In genomic region chr1:27010226-27010994, GRCh38 we compare ENCODE assay signal across 11 cellular contexts. TPM values are rescaled to one million over a fixed set of nuclear protein-coding genes. Genes with fewer than 3 reads are reported as not detected.
DNase-seq lines count a peak whose midpoint lies in the region; ATAC-seq and TF ChIP-seq lines count a peak whose summit lies in the region.
"Had no signal": no experiment of that assay in that cellular context is flagged by ENCODE, and none has a peak within 500 bp of the region (broad histone marks: within the 10 kb centered on the region; RNA-seq: fewer than 3 reads in every experiment).

No MANE protein-coding gene starts in this region.

- H3K27ac Mint-ChIP-seq in brain = peak overlapping the region in 3 of 5 experiments; percentile 34 to 47 (median 34)
- H3K27ac Mint-ChIP-seq: activated naive CD8-positive, alpha-beta T cell had no signal

- no peak overlapping the region for H2AFZ ChIP-seq in HCT116 (ENCODE audit: low read depth, low read length, poor library complexity, severe bottlenecking)

- peak; percentile 6; the same call in 1 of the 2 replicates for ATAC-seq in HCT116
- ATAC-seq in GM19324 (IDR thresholded peaks at IDR 0.05; ENCODE audit: low FRiP score, unreplicated experiment) = no peak
- ATAC-seq in esophagus mucosa = no peak

- peaks cover 0 to 3% (median 0%) of the 10 kb centered on the region in 5 experiments for H3K9me3 Mint-ChIP-seq in brain

- peaks cover 28% of the 10 kb centered on the region for H3K4me1 Mint-ChIP-seq in brain

- peak overlapping the region; percentile 62 for H3K9ac ChIP-seq in HCT116 (ENCODE audit: low read length)

- POLR2A ChIA-PET in HCT116 (lab: Charles Lee) = interaction anchor here (0.8 to 1.6 kb wide), 4 partner anchors 9 to 381 kb away, joined by 3 to 5 read pairs (median 4); no protein-coding TSS in a partner anchor

- CTCF ChIA-PET in HCT116 (lab: Charles Lee) = interaction anchor here (0.8 to 1.1 kb wide), 2 partner anchors 12 to 36 kb away, joined by 3 to 5 read pairs; no protein-coding TSS in a partner anchor

- no peaks in the 10 kb centered on the region for H3K27me3 ChIP-seq in HCT116 (ENCODE audit: insufficient read depth, low read length)
- H3K27me3 ChIP-seq: SJCRH30 had no signal

- DNase-seq in HCT116 (ENCODE audit: low read depth, low spot score) (no peak), NCI-H2029 treated with DMSO at 0.1 percent for 48 hours (lab: John Stamatoyannopoulos, UW) (no peak)
- DNase-seq in activated T-cell treated with anti-CD3 and anti-CD28 coated beads, Interleukin-2, amount 50 U/mL, for 48 hours = no peak
- DNase-seq: activated CD4-positive, alpha-beta T cell treated with anti-CD3 and anti-CD28 coated beads, Interleukin-2, amount 50 U/mL, for 48 hours had no signal

- no peak overlapping the region for H3K4me3 Mint-ChIP-seq in brain
- H3K4me3 Mint-ChIP-seq: activated naive CD8-positive, alpha-beta T cell had no signal

- peaks cover 59 to 78% of the 10 kb centered on the region in 2 experiments for H3K4me1 ChIP-seq in HCT116 (ENCODE audit: control insufficient read depth in 1 of 2, insufficient read depth in 2 of 2, low read length in 2 of 2)

- RAD21 ChIA-PET in HCT116 (lab: Charles Lee; ENCODE audit: low non-redundant PET in 1 of 2, low total read pairs in 2 of 2, uncharacterized antibody in 2 of 2, unreplicated experiment in 2 of 2) = no interaction called here

- no peaks in the 10 kb centered on the region for H3K9me3 ChIP-seq in HCT116 (ENCODE audit: control insufficient read depth in 1 of 2, insufficient read depth in 1 of 2, low read depth in 1 of 2, low read length in 2 of 2)
- H3K9me3 ChIP-seq in iPS-18c (ENCODE audit: control insufficient read depth, insufficient read depth, low read length) = no peaks in the 10 kb centered on the region
- H3K9me3 ChIP-seq: SJCRH30 had no signal

- peak overlapping the region; percentile 16 to 60 for H3K4me3 ChIP-seq in HCT116 (replicated peaks in 1 of 2; ENCODE audit: low read depth in 1 of 2, low read length in 2 of 2)
- peak overlapping the region; percentile 88 for H3K4me3 ChIP-seq in iPS-18c (ENCODE audit: insufficient read depth, low read depth, low read length)
- peak overlapping the region; percentile 0 to 59 (median 35) for H3K4me3 ChIP-seq in skin epidermis
- H3K4me3 ChIP-seq: SJCRH30 had no signal

- TF ChIP-seq RAD21 in HCT116 (IDR thresholded peaks at IDR 0.05; ENCODE audit: low read depth) = no peak

- peak overlapping the region; percentile 81 for H3K4me2 ChIP-seq in HCT116 (ENCODE audit: low read length)

- no peaks in the 10 kb centered on the region; the same call in 1 of the 2 replicates for H3K79me2 ChIP-seq in HCT116 (ENCODE audit: insufficient read depth, low read length)

- no peaks in the 10 kb centered on the region for H4K20me1 ChIP-seq in HCT116 (ENCODE audit: insufficient read depth)

- H3K27me3 Mint-ChIP-seq in brain = peaks cover 57% of the 10 kb centered on the region

- no peaks in the 10 kb centered on the region for H3K36me3 Mint-ChIP-seq in brain

- no TSS peak for BruUV-seq in HCT116 (replicated peaks; lab: Mats Ljungman, UMichigan)

- peak overlapping the region; percentile 43 for H3K27ac ChIP-seq in HCT116 (ENCODE audit: low read depth, low read length)
- peak overlapping the region in 20 of 21 experiments; percentile 15 to 94 (median 77) for H3K27ac ChIP-seq in skin epidermis
- H3K27ac ChIP-seq: SJCRH30 had no signal

- no peak for TF ChIP-seq CTCF in HCT116 (IDR thresholded peaks at IDR 0.05 in 2 of 3, conservative IDR thresholded peaks at IDR 0.05 in 1 of 3; ENCODE audit: borderline replicate concordance in 1 of 3, insufficient read depth in 1 of 3, low read depth in 2 of 3, low read length in 2 of 3)
- TF ChIP-seq CTCF in brain (conservative IDR thresholded peaks at IDR 0.05) = no peak

- intact Hi-C loops in HCT116 (cut with micrococcal nuclease) = no loop called here

- peaks cover 0 to 6% of the 10 kb centered on the region in 2 experiments; a peak in 1 of 4 replicates for H3K36me3 ChIP-seq in HCT116 (ENCODE audit: control insufficient read depth in 1 of 2, insufficient read depth in 2 of 2, low read length in 2 of 2)
- H3K36me3 ChIP-seq: SJCRH30 had no signal

- no peaks in the 10 kb centered on the region for H3K9me2 ChIP-seq in HCT116 (ENCODE audit: insufficient read depth)

- TF ChIP-seq POLR2A in HCT116 (IDR thresholded peaks at IDR 0.05; ENCODE audit: borderline replicate concordance, extremely low read depth, insufficient read depth, insufficient read length) = no peak

TF ChIP-seq in HCT116, 20 proteins besides CTCF, POLR2A, EP300 and RAD21:
- no peak for TF ChIP-seq SRF (IDR thresholded peaks at IDR 0.05; ENCODE audit: low read depth)
- TF ChIP-seq SP1 (IDR thresholded peaks at IDR 0.05; ENCODE audit: low read depth) = no peak

RNA-seq across cellular contexts. Expression of gene TENT5B, which starts 2.2 kb away (rescaled TPM):
- total RNA-seq in HCT116 (2021; ENCODE audit: unreplicated experiment) = 5.7 TPM
- polyA plus RNA-seq in HCT116 (2012) = 5.8 and 6.0 TPM in 2 replicates
- 4.3 TPM for polyA plus RNA-seq in brain (ENCODE audit: insufficient read depth, low read depth, low replicate concordance)
- total RNA-seq in esophagus mucosa = 51.3 TPM

RNA-seq across cellular contexts. Expression of gene TRNP1, which starts 16.9 kb away (rescaled TPM):
- total RNA-seq in HCT116 (2021; ENCODE audit: unreplicated experiment) (76.9 TPM), esophagus mucosa (75.0 TPM)
- polyA plus RNA-seq in HCT116 (2012) = 25.0 and 39.1 TPM in 2 replicates
- polyA plus RNA-seq in brain (ENCODE audit: insufficient read depth, low read depth, low replicate concordance) = 43.3 TPM

RNA-seq across cellular contexts. Expression of gene KDF1, which starts 50.1 kb away (rescaled TPM):
- total RNA-seq in HCT116 (2021; ENCODE audit: unreplicated experiment) = 23.0 TPM
- polyA plus RNA-seq in HCT116 (2012) = 27.4 and 29.6 TPM in 2 replicates
- 17.2 TPM for polyA plus RNA-seq in brain (ENCODE audit: insufficient read depth, low read depth, low replicate concordance)
- 16.5 TPM for total RNA-seq in esophagus mucosa
- total RNA-seq: SJCRH30 had no signal

Comparison
In these comparisons a context has a peak if more than half of its experiments do, and no peak if none do; other contexts are left out.
1. H3K4me3 ChIP-seq: peak in every context shown above with its lines; median percentile 88 in iPS-18c; 38 in HCT116; 35 in skin epidermis.